8 cellular contexts compared by ENCODE assay signal in genomic region chr9:130860458-130861316, GRCh38. TPM values are rescaled to one million over a fixed set of nuclear protein-coding genes. Genes with fewer than 3 reads are reported as not detected.
A peak's percentile ranks its signal among the peaks of the same experiment; 100 is the strongest.
DNase-seq lines count a peak whose midpoint lies in the region; ATAC-seq, FAIRE-seq and TF ChIP-seq lines count a peak whose summit lies in the region.
"Had no signal": no experiment of that assay in that cellular context is flagged by ENCODE, and none has a peak within 500 bp of the region (broad histone marks: within the 10 kb centered on the region; RNA-seq: fewer than 3 reads in every experiment).

No MANE protein-coding gene starts in this region.

- H2BK20ac ChIP-seq in H1 (ENCODE audit: low read length), result no peak overlapping the region

- H3K4ac ChIP-seq in H1 (replicated peaks; ENCODE audit: insufficient read length, low read depth, low read length), result no peak overlapping the region
- no peak overlapping the region for H3K4ac ChIP-seq in mesendoderm (ENCODE audit: low read depth, low read length)

- no peak for FAIRE-seq in H1 (lab: Jason Lieb, UNC)

- H3K79me1 ChIP-seq in H1 (ENCODE audit: low read depth, low read length), result 0 out of 2 replicates have a peak, but pooled peaks cover 2% of the 10 kb centered on the region
- peaks cover 24% of the 10 kb centered on the region for H3K79me1 ChIP-seq in mesendoderm (ENCODE audit: low read length)

- no peak overlapping the region for H3K14ac ChIP-seq in H1 (ENCODE audit: insufficient read length)

- ATAC-seq in upper lobe of left lung (ENCODE audit: low FRiP score in 2 of 2), result peak; percentile 92 to 94

- peak; percentile 15 to 17; a peak in 2 of 4 replicates for TF ChIP-seq RAD21 in H1 (IDR thresholded peaks at IDR 0.05 in 1 of 2, conservative IDR thresholded peaks at IDR 0.05 in 1 of 2; ENCODE audit: low read depth in 2 of 2, low read length in 2 of 2)

- DNase-seq in H1 (ENCODE audit: low read depth in 1 of 2, low spot score in 2 of 2), result no peak
- DNase-seq in mesendoderm, result peak; percentile 61
- DNase-seq in upper lobe of left lung, result peak; percentile 67 to 89
- DNase-seq in NCI-H345 (lab: John Stamatoyannopoulos, UW), result no peak
- DNase-seq in NCI-H82 treated with DMSO at 0.1 percent for 48 hours (lab: John Stamatoyannopoulos, UW; ENCODE audit: unreplicated experiment), result no peak
- DNase-seq in GM10248 (ENCODE audit: extremely low spot score), result no peak

- H2BK15ac ChIP-seq in H1 (ENCODE audit: low read length) (no peak overlapping the region), mesendoderm (replicated peaks; ENCODE audit: low read depth) (no peak overlapping the region)

- 92% methylated on average over 28 of the region's 28 CpGs; no CpG with 5 or more reads in 1 of the 2 experiments for WGBS in H1 (ENCODE audit: extremely low coverage in 1 of 2, insufficient coverage in 1 of 2, insufficient read length in 1 of 2, insufficient replicate concordance in 2 of 2, low coverage in 1 of 2, low lambda C conversion rate in 2 of 2, missing lambda C conversion rate in 1 of 2), 2 experiments
- no CpG with 5 or more reads among the region's 28 CpGs for WGBS in mesendoderm (ENCODE audit: extremely low coverage, insufficient coverage, low lambda C conversion rate)
- 48 to 69% methylated on average over 24 to 28 of the region's 28 CpGs for WGBS in upper lobe of left lung, 2 donors

- H3K9me3 ChIP-seq in H1 (ENCODE audit: insufficient read depth in 2 of 2, low read depth in 1 of 2, low read length in 1 of 2), result no peaks in the 10 kb centered on the region
- no peaks in the 10 kb centered on the region for H3K9me3 ChIP-seq in upper lobe of left lung

- H2BK120ac ChIP-seq in H1 (replicated peaks; ENCODE audit: low read depth, low read length), result no peak overlapping the region
- no peak overlapping the region for H2BK120ac ChIP-seq in mesendoderm (ENCODE audit: low read depth, low read length)

- H2AK5ac ChIP-seq in H1 (ENCODE audit: low read depth, low read length) (no peak overlapping the region), mesendoderm (ENCODE audit: low read length) (no peak overlapping the region)

- H3K9ac ChIP-seq in H1 (replicated peaks in 1 of 4; ENCODE audit: extremely low read depth in 1 of 4, low read depth in 3 of 4, low read length in 3 of 4) (no peak overlapping the region), mesendoderm (ENCODE audit: low read length) (no peak overlapping the region)

- H3K4me3 ChIP-seq in H1 (ENCODE audit: extremely low read depth in 1 of 4, insufficient read depth in 2 of 4, low read depth in 3 of 4, low read length in 4 of 4) (no peak overlapping the region), mesendoderm (ENCODE audit: low read length) (no peak overlapping the region), upper lobe of left lung (no peak overlapping the region)
- H3K4me3 ChIP-seq: skin epidermis had no signal

- H3K27me3 ChIP-seq in H1 (replicated peaks in 1 of 4; ENCODE audit: control insufficient read depth in 3 of 4, extremely low read depth in 1 of 4, insufficient read depth in 3 of 4, low read length in 3 of 4), result no peaks in the 10 kb centered on the region
- H3K27me3 ChIP-seq in mesendoderm (ENCODE audit: insufficient read depth, low read length, poor library complexity), result no peaks in the 10 kb centered on the region
- H3K27me3 ChIP-seq in upper lobe of left lung, result no peaks in the 10 kb centered on the region

- H4K8ac ChIP-seq in H1 (ENCODE audit: extremely low read depth, insufficient read depth, low read length) (no peak overlapping the region), mesendoderm (ENCODE audit: low read depth, low read length) (no peak overlapping the region)

- H3K4me2 ChIP-seq in H1 (ENCODE audit: insufficient read depth in 1 of 2, low read depth in 2 of 2, low read length in 2 of 2), result no peak overlapping the region
- H3K4me2 ChIP-seq in mesendoderm (ENCODE audit: low read length), result no peak overlapping the region

- no peak overlapping the region for H2AFZ ChIP-seq in H1 (ENCODE audit: low read length)

- no peak overlapping the region for H4K5ac ChIP-seq in H1 (ENCODE audit: insufficient read length, low read depth, low read length)
- H4K5ac ChIP-seq in mesendoderm (ENCODE audit: low read length), result no peak overlapping the region

- TF ChIP-seq POLR2A in H1 (IDR thresholded peaks at IDR 0.05; ENCODE audit: control extremely low read depth in 1 of 2, low read depth in 2 of 2, low read length in 2 of 2), result no peak
- no peak for TF ChIP-seq POLR2A in upper lobe of left lung (IDR thresholded peaks at IDR 0.05)

- H2BK12ac ChIP-seq in H1 (ENCODE audit: low read depth, low read length), result peak overlapping the region; percentile 46; the same call in 1 of the 2 replicates

- TF ChIP-seq CTCF in H1 (IDR thresholded peaks at IDR 0.05; ENCODE audit: control extremely low read depth in 1 of 3, insufficient read depth in 1 of 3, low read depth in 1 of 3, low read length in 3 of 3) (peak in 1 of 3 experiments; percentile 21; a peak in 1 of 4 replicates), upper lobe of left lung (IDR thresholded peaks at IDR 0.05) (peak in 4 of 6 experiments; percentile 36 to 60 (median 38)), GM10248 (IDR thresholded peaks at IDR 0.05; ENCODE audit: control extremely low read depth, extremely low read depth, low read depth, missing control alignments) (no peak)

- H4K20me1 ChIP-seq in H1 (replicated peaks in 1 of 2; ENCODE audit: control insufficient read depth in 1 of 2, insufficient read depth in 2 of 2, low read length in 2 of 2), result peaks cover 15 to 27% of the 10 kb centered on the region in 2 experiments

- H3K18ac ChIP-seq in H1 (ENCODE audit: extremely low read depth, low read length) (no peak overlapping the region), mesendoderm (ENCODE audit: low read length) (no peak overlapping the region)

- no peak overlapping the region for H3K23ac ChIP-seq in H1 (ENCODE audit: insufficient read length)
- no peak overlapping the region for H3K23ac ChIP-seq in mesendoderm (ENCODE audit: low read length)

- H3K27ac ChIP-seq in H1 (ENCODE audit: low read depth, low read length), result no peak overlapping the region
- H3K27ac ChIP-seq in mesendoderm (ENCODE audit: low read depth, low read length), result no peak overlapping the region
- H3K27ac ChIP-seq in upper lobe of left lung, result peak overlapping the region in 3 of 4 donors; percentile 12 to 70 (median 60)

- H2BK5ac ChIP-seq in H1 (ENCODE audit: low read depth, low read length) (peak overlapping the region; percentile 79; the same call in 1 of the 2 replicates), mesendoderm (ENCODE audit: low read length) (no peak overlapping the region)

- H3K79me2 ChIP-seq in H1 (ENCODE audit: control insufficient read depth in 1 of 2, insufficient read depth in 2 of 2, low read length in 2 of 2) (peaks cover 0 to 37% of the 10 kb centered on the region in 2 experiments; a peak in 2 of 4 replicates), mesendoderm (ENCODE audit: control insufficient read depth, insufficient read depth, low read length) (peaks cover 15% of the 10 kb centered on the region)

- H3K56ac ChIP-seq in H1 (replicated peaks; ENCODE audit: insufficient read length, low read depth, low read length) (no peak overlapping the region), mesendoderm (ENCODE audit: low read length) (no peak overlapping the region)

- H3K4me1 ChIP-seq in H1 (replicated peaks in 1 of 4; ENCODE audit: control insufficient read depth in 3 of 4, insufficient read depth in 4 of 4, low read length in 3 of 4), result 0 out of 7 replicates have a peak, but pooled peaks cover 0 to 3% (median 0%) of the 10 kb centered on the region in 4 experiments
- H3K4me1 ChIP-seq in mesendoderm (ENCODE audit: control insufficient read depth, low read depth, low read length), result peaks cover 2% of the 10 kb centered on the region
- H3K4me1 ChIP-seq in upper lobe of left lung, result peaks cover 0 to 14% (median 10%) of the 10 kb centered on the region in 4 donors

- POLR2A ChIA-PET in H1 (lab: Charles Lee; ENCODE audit: partially characterized antibody) (interaction anchor here (2.0 kb wide), 1 partner anchor 159 kb away, joined by 6 read pairs; no protein-coding TSS in a partner anchor), GM10248 (lab: Yijun Ruan, JAX) (no interaction called here)

- no peak for TF ChIP-seq EP300 in H1 (IDR thresholded peaks at IDR 0.05; ENCODE audit: borderline replicate concordance in 1 of 2, low read depth in 2 of 2, low read length in 2 of 2)
- TF ChIP-seq EP300 in upper lobe of left lung (IDR thresholded peaks at IDR 0.05), result peak in 1 of 4 donors; percentile 5

- H3K36me3 ChIP-seq in H1 (ENCODE audit: control insufficient read depth in 2 of 4, insufficient read depth in 4 of 4, low read length in 3 of 4) (peaks cover 13 to 29% (median 19%) of the 10 kb centered on the region in 4 experiments), mesendoderm (ENCODE audit: control insufficient read depth, insufficient read depth, low read length) (peaks cover 6% of the 10 kb centered on the region), upper lobe of left lung (peaks cover 3 to 45% (median 13%) of the 10 kb centered on the region in 4 donors)

- H3K23me2 ChIP-seq in H1 (ENCODE audit: low read depth, low read length), result no peaks in the 10 kb centered on the region

- no peak overlapping the region for H4K91ac ChIP-seq in H1 (replicated peaks; ENCODE audit: insufficient read length, low read length)

- CTCF ChIA-PET in H1 (lab: Charles Lee; ENCODE audit: partially characterized antibody), result interaction anchor here (0.5 to 12.4 kb wide), 7 partner anchors 10 to 155 kb away, joined by 3 to 246 read pairs (median 5); no protein-coding TSS in a partner anchor
- CTCF ChIA-PET in GM10248 (lab: Yijun Ruan, JAX), result interaction anchor here (0.9 to 12.3 kb wide), 5 partner anchors 9 to 156 kb away, joined by 3 to 318 read pairs (median 25); no protein-coding TSS in a partner anchor

RNA-seq across cellular contexts. Expression of gene ABL1, which starts 25.6 kb away (rescaled TPM):
- 87.9 TPM for polyA plus RNA-seq in PFSK-1 (2012; ENCODE audit: insufficient read length, low read depth)
- total RNA-seq in H1 (2021; fragmentation: NEBNext Ultra II Directional; extraction: Animal tissue kit (Norgen Biotek cat#: 25700)), result 104 and 110 TPM in 2 replicates
- polyA plus RNA-seq in H1 (2011; rRNA removed), result 35.3 and 50.0 TPM in 2 replicates
- 41.4 TPM for polyA plus RNA-seq in H1 (2011; cell fraction: cytosol; rRNA removed)
- 52.8 TPM for polyA plus RNA-seq in H1 (2011; cell fraction: nucleus; rRNA removed)
- 55.9 to 65.2 TPM (median 59.1 TPM) in 4 replicates for polyA plus RNA-seq in H1 (2012, experiment 1 of 2)
- polyA plus RNA-seq in H1 (2012, experiment 2 of 2), result 58.6 TPM
- polyA plus RNA-seq in H1 (2013, experiment 1 of 2), result 42.6 TPM
- 43.7 TPM for polyA plus RNA-seq in H1 (2013, experiment 2 of 2)
- polyA minus RNA-seq in H1 (2011; rRNA and poly(A)+ RNA removed), result 78.2 and 79.9 TPM in 2 replicates
- 59.2 TPM for polyA minus RNA-seq in H1 (2011; cell fraction: cytosol; rRNA and poly(A)+ RNA removed)
- polyA minus RNA-seq in H1 (2011; cell fraction: nucleus; rRNA and poly(A)+ RNA removed), result 41.2 TPM
- 60.5 TPM for polyA plus RNA-seq in mesendoderm (2013, experiment 1 of 2)
- 59.9 TPM for polyA plus RNA-seq in mesendoderm (2013, experiment 2 of 2)
- total RNA-seq in upper lobe of left lung, result 10 to 100 TPM; 39.8 to 56.5 (median 47.0) TPM

RNA-seq across cellular contexts. Expression of gene QRFP, which starts 35.9 kb away (rescaled TPM):
- 0.74 TPM for polyA plus RNA-seq in PFSK-1 (2012; ENCODE audit: insufficient read length, low read depth)
- not detected in 2 replicates for total RNA-seq in H1 (2021; fragmentation: NEBNext Ultra II Directional; extraction: Animal tissue kit (Norgen Biotek cat#: 25700))
- not detected in 2 replicates for polyA plus RNA-seq in H1 (2011; rRNA removed)
- not detected for polyA plus RNA-seq in H1 (2011; cell fraction: cytosol; rRNA removed)
- not detected for polyA plus RNA-seq in H1 (2011; cell fraction: nucleus; rRNA removed)
- 0.11 to 0.28 TPM in 2 of 4 replicates, not detected in the others for polyA plus RNA-seq in H1 (2012, experiment 1 of 2)
- polyA plus RNA-seq in H1 (2012, experiment 2 of 2), result 0.73 TPM
- polyA plus RNA-seq in H1 (2013, experiment 1 of 2), result not detected
- polyA plus RNA-seq in H1 (2013, experiment 2 of 2), result not detected
- not detected in 2 replicates for polyA minus RNA-seq in H1 (2011; rRNA and poly(A)+ RNA removed)
- not detected for polyA minus RNA-seq in H1 (2011; cell fraction: cytosol; rRNA and poly(A)+ RNA removed)
- polyA minus RNA-seq in H1 (2011; cell fraction: nucleus; rRNA and poly(A)+ RNA removed), result not detected
- polyA plus RNA-seq in mesendoderm (2013, experiment 1 of 2), result not detected
- polyA plus RNA-seq in mesendoderm (2013, experiment 2 of 2), result not detected
- not detected for total RNA-seq in upper lobe of left lung

Comparison
In these comparisons a context has a peak if more than half of its experiments do, and no peak if none do; other contexts are left out.
1. DNase-seq: peak in mesendoderm (single experiment) and upper lobe of left lung (2 of 2); none in H1 (0 of 2), NCI-H345 (single experiment), NCI-H82 treated with DMSO at 0.1 percent for 48 hours (single experiment) and GM10248 (single experiment).
2. H3K27ac ChIP-seq: peak in upper lobe of left lung (3 of 4); none in H1 (single experiment) and mesendoderm (single experiment).